In genomic region chr12:111405856-111406473, GRCh38 we compare ENCODE assay signal across 8 cellular contexts. TPM values are rescaled to one million over a fixed set of nuclear protein-coding genes. Genes with fewer than 3 reads are reported as not detected.
DNase-seq lines count a peak whose midpoint lies in the region; ATAC-seq and TF ChIP-seq lines count a peak whose summit lies in the region.

Gene SH2B3, plus strand, starts transcription at chr12:111405923. Its CDS starts 12,223 bp downstream, at chr12:111418146.

- intact Hi-C loops in left colon (cut with DNase I, micrococcal nuclease) = no loop called here

- H3K4me1 Mint-ChIP-seq in brain = peaks cover 54% of the 10 kb centered on the region

- H3K4me3 Mint-ChIP-seq in brain = peak within 1 kb of the TSS; percentile 83 to 91 (median 88)

- no peak for TF ChIP-seq CTCF in brain (conservative IDR thresholded peaks at IDR 0.05)

- H3K9me3 Mint-ChIP-seq in brain = no peaks in the 10 kb centered on the region

- peak within 1 kb of the TSS in 4 of 5 experiments; percentile 4 to 82 (median 40) for H3K27ac Mint-ChIP-seq in brain

- in situ Hi-C loops in SK-MEL-5 (cut with HindIII; ENCODE audit: low pct_unique_long_range_greater_than_20kb, low sequenced_read_pairs) = no loop called here

- no peaks in the 10 kb centered on the region for H3K36me3 Mint-ChIP-seq in brain

- DNase-seq in SK-MEL-5 (ENCODE audit: low read depth, low spot score) (no peak), left colon (peak in 1 of 2 donors; percentile 40), AG08396 (ENCODE audit: low spot score) (no peak)
- DNase-seq in stimulated activated CD8-positive, alpha-beta memory T cell treated with anti-CD3 and anti-CD28 coated beads, Interleukin-7, amount 100 ng/mL, for 24 hours (ENCODE audit: low read depth) = peak; percentile 50

- ATAC-seq in GM18511 (IDR thresholded peaks at IDR 0.05; ENCODE audit: unreplicated experiment) (peak; percentile 19), HG02840 (IDR thresholded peaks at IDR 0.05; ENCODE audit: low FRiP score, unreplicated experiment) (peak; percentile 10), left colon (peak; percentile 2), GM18909 (IDR thresholded peaks at IDR 0.05; ENCODE audit: poor library complexity, unreplicated experiment) (no peak)

- peaks cover 13% of the 10 kb centered on the region for H3K27me3 Mint-ChIP-seq in brain

RNA-seq across cellular contexts. Expression of gene SH2B3, which starts in this region (rescaled TPM):
- 55.2 and 57.1 TPM in 2 replicates for total RNA-seq in SK-MEL-5 (2014; rRNA removed; shearing (Covaris generic))
- polyA plus RNA-seq in SK-MEL-5 (2015; cell fraction: cytosol; rRNA removed) = 98.7 and 159 TPM in 2 replicates
- 49.0 and 63.7 TPM in 2 replicates for polyA plus RNA-seq in SK-MEL-5 (2015; cell fraction: nucleus; rRNA removed)
- polyA plus RNA-seq in brain (ENCODE audit: insufficient read depth, low read depth, low replicate concordance) = 7.4 TPM
- 10 to 100 TPM; 22.9 to 27.1 TPM for total RNA-seq in left colon
